ENCODE assay signal across 1 cellular context in the genomic region with DNA sequence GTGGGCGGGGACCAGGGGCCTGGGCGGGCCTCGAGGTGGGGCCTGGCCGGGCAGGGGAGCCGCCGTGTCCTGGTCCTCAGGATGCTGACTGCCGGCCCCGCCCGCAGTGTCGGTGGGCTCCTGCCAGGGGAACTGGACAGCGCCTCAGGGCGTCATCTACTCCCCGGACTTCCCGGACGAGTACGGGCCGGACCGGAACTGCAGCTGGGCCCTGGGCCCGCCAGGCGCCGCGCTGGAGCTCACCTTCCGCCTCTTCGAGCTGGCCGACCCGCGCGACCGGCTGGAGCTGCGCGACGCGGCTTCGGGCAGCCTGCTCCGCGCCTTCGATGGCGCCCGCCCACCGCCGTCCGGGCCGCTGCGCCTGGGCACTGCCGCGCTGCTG.
TF ChIP-seq lines count a peak whose summit lies in the region.

No MANE protein-coding gene starts in this region.

TF ChIP-seq in WTC11, 78 proteins besides CTCF, POLR2A, EP300 and RAD21 (continued from another document):
- TF ChIP-seq ATF3 (CRISPR knock-in tag; conservative IDR thresholded peaks at IDR 0.05) (no peak), PRDM15 (CRISPR knock-in tag; IDR thresholded peaks at IDR 0.05) (peak; percentile 84)
